In the genomic region with DNA sequence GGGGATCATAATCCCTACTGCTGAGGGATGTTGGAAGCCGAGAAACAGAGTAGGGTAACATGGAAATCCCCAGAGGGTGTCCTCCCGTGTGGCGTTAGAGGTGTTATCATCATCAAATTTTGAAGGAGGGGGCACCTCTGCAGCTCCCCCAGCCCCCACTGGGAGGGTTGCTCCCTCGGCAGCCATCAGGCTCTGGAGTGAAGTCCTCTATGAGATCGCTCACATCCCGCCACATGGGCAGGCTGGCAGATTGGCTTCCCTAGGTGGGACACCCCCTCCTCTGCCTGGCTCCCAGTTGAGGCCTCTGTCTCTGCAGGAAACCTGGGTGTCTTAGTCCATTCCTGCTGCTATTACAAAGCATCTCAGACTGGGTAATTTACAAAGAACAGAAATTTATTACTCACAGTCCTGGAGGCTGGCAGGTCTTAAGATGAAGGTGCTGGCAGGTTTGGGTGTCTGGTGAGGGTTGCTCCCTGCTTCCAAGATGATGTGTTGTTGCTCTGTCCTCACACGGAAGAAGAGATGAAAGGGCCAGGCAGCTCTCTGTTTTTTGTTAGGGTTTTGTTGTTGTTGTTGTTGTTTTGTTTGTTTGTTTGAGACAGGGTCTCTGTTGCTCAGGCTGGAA, we compare ENCODE assay signal across 29 cellular contexts.
"Had no signal": no experiment of that assay in that cellular context is flagged by ENCODE, and none has a peak within 500 bp of the region (broad histone marks: within the 10 kb centered on the region; RNA-seq: fewer than 3 reads in every experiment).

No MANE protein-coding gene starts in this region.

- H3K4me2 ChIP-seq: neural progenitor cell had no signal

- H3K27me3 ChIP-seq: adrenal gland, colonic mucosa, dorsolateral prefrontal cortex, neural progenitor cell, right atrium auricular region had no signal

- DNase-seq: activated B cell treated with CpG ODN at 0.5 μM for 24 hours; activated CD4-positive, alpha-beta T cell treated with anti-CD3 and anti-CD28 coated beads for 36 hours; activated CD4-positive, alpha-beta T cell treated with anti-CD3 and anti-CD28 coated beads, Interleukin-2, amount 50 U/mL, for 4 hours; activated CD8-positive, alpha-beta memory T cell treated with anti-CD3 and anti-CD28 coated beads for 24 hours; activated CD8-positive, alpha-beta memory T cell treated with anti-CD3 and anti-CD28 coated beads, Interleukin-2, amount 50 U/mL, for 4 hours; activated naive CD4-positive, alpha-beta T cell; activated T-cell treated with anti-CD3 and anti-CD28 coated beads, Interleukin-2, amount 50 U/mL, for 24 hours; adrenal gland; colonic mucosa; effector memory CD8-positive, alpha-beta T cell; esophagus squamous epithelium; gastrocnemius medialis; head of caudate nucleus; naive thymus-derived CD8-positive, alpha-beta T cell; stimulated activated CD4-positive, alpha-beta T cell treated with anti-CD3 and anti-CD28 coated beads, Interleukin-4, amount 100 ng/mL, for 24 hours; stimulated activated naive CD4-positive, alpha-beta T cell treated with Interleukin-2 at 50 U/mL for 16 hours; T-helper 17 cell; upper lobe of left lung had no signal

- H3K9me3 ChIP-seq: adrenal gland, breast epithelium, colonic mucosa, esophagus squamous epithelium, gastrocnemius medialis, psoas muscle, right atrium auricular region, thoracic aorta, upper lobe of left lung had no signal

- H3K27ac Mint-ChIP-seq: activated B cell treated with CpG ODN at 0.5 μM for 24 hours; activated CD4-positive, alpha-beta T cell treated with anti-CD3 and anti-CD28 coated beads for 36 hours; activated naive CD8-positive, alpha-beta T cell; activated T-cell treated with anti-CD3 and anti-CD28 coated beads, Interleukin-2, amount 50 U/mL, for 24 hours; activated T-helper 2 cell treated with anti-CD3 and anti-CD28 coated beads, Interferon-gamma antibody, Interleukin-2, Interleukin-4, amounts not matched to agents 10 μg/mL and 5 μg/mL and 100 μg/mL, durations not matched to agents 14 hours and 24 hours and 36 hours; effector memory CD8-positive, alpha-beta T cell; mesothelial cell of epicardium; neural progenitor cell; T-helper 17 cell had no signal

- ATAC-seq: activated CD4-positive, alpha-beta T cell treated with anti-CD3 and anti-CD28 coated beads for 36 hours; effector memory CD8-positive, alpha-beta T cell; gastrocnemius medialis; left lobe of liver; naive thymus-derived CD8-positive, alpha-beta T cell; psoas muscle; T-helper 17 cell had no signal

- H3K9ac ChIP-seq: neural progenitor cell had no signal

- H3K4me3 Mint-ChIP-seq: activated B cell treated with CpG ODN at 0.5 μM for 24 hours; activated CD4-positive, alpha-beta T cell treated with anti-CD3 and anti-CD28 coated beads for 36 hours; activated naive CD8-positive, alpha-beta T cell; activated T-cell treated with anti-CD3 and anti-CD28 coated beads, Interleukin-2, amount 50 U/mL, for 24 hours; central memory CD8-positive, alpha-beta T cell; effector memory CD8-positive, alpha-beta T cell; mesothelial cell of epicardium; naive thymus-derived CD8-positive, alpha-beta T cell; neural progenitor cell; T-helper 17 cell had no signal

- H3K4me3 ChIP-seq: adrenal gland, breast epithelium, colonic mucosa, dorsolateral prefrontal cortex, esophagus squamous epithelium, gastrocnemius medialis, neural progenitor cell, psoas muscle, right atrium auricular region, thoracic aorta, upper lobe of left lung had no signal

- H3K4me1 ChIP-seq: adrenal gland, breast epithelium, colonic mucosa, gastrocnemius medialis, psoas muscle, upper lobe of left lung had no signal

- H3K36me3 ChIP-seq: adrenal gland, breast epithelium, colonic mucosa, esophagus squamous epithelium, gastrocnemius medialis, neural progenitor cell, right atrium auricular region, thoracic aorta, upper lobe of left lung had no signal

- H2AFZ ChIP-seq: neural progenitor cell had no signal

- H3K9me3 Mint-ChIP-seq: activated B cell treated with CpG ODN at 0.5 μM for 24 hours; activated T-cell treated with anti-CD3 and anti-CD28 coated beads, Interleukin-2, amount 50 U/mL, for 24 hours; activated T-helper 2 cell treated with anti-CD3 and anti-CD28 coated beads, Interferon-gamma antibody, Interleukin-2, Interleukin-4, amounts not matched to agents 10 μg/mL and 5 μg/mL and 100 μg/mL, durations not matched to agents 14 hours and 24 hours and 36 hours; central memory CD8-positive, alpha-beta T cell; effector memory CD8-positive, alpha-beta T cell; mesothelial cell of epicardium; naive thymus-derived CD8-positive, alpha-beta T cell; neural progenitor cell had no signal

- H3K27ac ChIP-seq: adrenal gland, breast epithelium, colonic mucosa, dorsolateral prefrontal cortex, esophagus squamous epithelium, gastrocnemius medialis, neural progenitor cell, psoas muscle, right atrium auricular region, thoracic aorta, upper lobe of left lung had no signal

- H3K36me3 Mint-ChIP-seq: activated naive CD8-positive, alpha-beta T cell; mesothelial cell of epicardium; naive thymus-derived CD8-positive, alpha-beta T cell; neural progenitor cell had no signal
